Comparison of ENCODE assay signal across 1 cellular context in the genomic region with DNA sequence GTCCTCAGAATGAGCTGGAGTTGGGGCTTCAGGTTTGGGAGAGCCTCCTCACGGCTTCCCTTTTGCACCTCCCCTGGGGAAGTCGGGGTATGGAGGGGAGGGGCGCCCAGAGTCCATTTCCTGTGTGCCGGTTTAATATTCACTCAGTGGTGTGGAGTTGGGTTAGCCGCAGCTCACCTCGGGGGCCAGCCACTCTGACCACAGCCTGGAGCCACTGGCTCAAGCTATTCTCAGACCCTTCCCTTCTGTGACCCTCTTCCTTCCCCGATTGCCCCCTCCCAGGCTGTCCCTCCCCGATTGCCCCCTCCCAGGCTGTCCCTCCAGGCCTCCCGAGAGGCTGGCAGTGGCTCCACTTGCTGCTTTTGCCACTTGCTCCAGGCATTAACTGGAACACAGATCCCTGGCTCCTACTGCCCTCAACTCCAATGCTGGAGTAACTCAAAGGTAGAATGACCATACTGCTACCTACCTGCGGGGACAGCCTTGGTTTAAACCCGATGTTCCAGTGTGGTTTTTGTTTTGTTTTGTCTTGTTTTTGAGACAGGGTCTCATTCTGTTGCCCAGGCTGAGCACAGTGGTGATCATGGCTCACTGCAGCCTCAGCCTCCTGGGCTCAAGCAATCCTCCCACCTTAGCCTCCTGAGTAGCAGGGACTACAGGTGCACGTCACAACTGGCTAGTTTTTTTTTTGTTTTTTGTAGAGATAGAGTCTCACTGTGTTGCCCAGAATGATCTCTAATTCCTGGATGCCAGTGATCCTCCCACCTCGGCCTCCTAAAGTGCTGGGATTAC.
A peak's percentile ranks its signal among the peaks of the same experiment; 100 is the strongest.
TF ChIP-seq lines count a peak whose summit lies in the region.

No MANE protein-coding gene starts in this region.

TF ChIP-seq in GM12878, 131 proteins besides CTCF, POLR2A, EP300 and RAD21:
- TF ChIP-seq PBX3 (IDR thresholded peaks at IDR 0.05; ENCODE audit: insufficient replicate concordance, low read depth, low read length) = no peak
- TF ChIP-seq NBN (IDR thresholded peaks at IDR 0.05) = no peak
- TF ChIP-seq IKZF1 (conservative IDR thresholded peaks at IDR 0.05) = 0 out of 2 replicates have a peak, but pooled peaks have one; percentile 38
- TF ChIP-seq PAX5 (IDR thresholded peaks at IDR 0.05; ENCODE audit: borderline replicate concordance, low read depth, low read length) = no peak
